Comparison of ENCODE assay signal across 10 cellular contexts in the genomic region with DNA sequence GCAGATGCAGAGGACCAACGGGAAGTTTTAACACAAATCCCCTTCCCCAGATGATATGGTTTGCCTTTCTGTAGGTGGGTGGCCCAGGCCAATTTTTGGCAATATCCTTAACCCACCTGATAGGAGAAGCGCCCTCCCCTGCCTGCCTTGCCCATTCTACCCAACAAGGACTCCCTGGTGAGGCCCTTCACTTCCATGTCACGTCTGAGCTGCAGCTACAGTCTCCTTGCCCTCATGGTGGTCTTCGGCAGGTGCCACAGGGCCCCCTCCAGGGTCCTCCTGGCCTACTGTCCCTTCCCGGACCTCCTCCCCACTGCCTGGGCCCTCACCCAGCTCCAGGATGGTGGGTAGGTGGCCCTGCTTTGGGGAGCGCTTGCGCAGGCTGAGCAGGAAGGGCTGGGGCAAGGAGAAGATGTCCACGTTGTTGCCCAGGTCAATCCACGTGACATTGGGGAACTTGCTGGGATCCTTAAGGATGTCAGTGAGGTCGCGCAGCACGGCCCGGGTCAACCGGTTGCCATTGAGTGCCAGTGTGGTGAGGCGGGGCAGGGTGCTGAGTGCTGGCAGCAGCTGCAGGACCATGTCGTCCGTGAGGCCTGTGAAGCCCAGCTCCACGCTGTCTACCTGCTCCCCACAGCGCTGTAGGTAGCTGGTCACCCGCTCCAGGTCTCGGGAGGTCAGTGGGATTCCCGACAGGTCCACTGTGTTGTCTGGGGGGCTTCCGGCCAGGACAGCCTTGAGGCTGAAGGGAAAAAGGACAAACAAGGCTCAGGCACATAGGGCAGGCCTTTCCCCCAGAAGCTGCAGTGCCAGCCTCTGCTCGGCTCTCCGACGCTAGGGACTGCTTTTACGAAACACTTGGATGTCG. TPM values are rescaled to one million over a fixed set of nuclear protein-coding genes. Genes with fewer than 3 reads are reported as not detected.
DNase-seq lines count a peak whose midpoint lies in the region; ATAC-seq and TF ChIP-seq lines count a peak whose summit lies in the region.
"Had no signal": no experiment of that assay in that cellular context is flagged by ENCODE, and none has a peak within 500 bp of the region (broad histone marks: within the 10 kb centered on the region; RNA-seq: fewer than 3 reads in every experiment).

No MANE protein-coding gene starts in this region.

- H3K36me3 ChIP-seq in cardiac muscle cell (peaks cover 29% of the 10 kb centered on the region), subcutaneous abdominal adipose tissue (ENCODE audit: control insufficient read depth in 5 of 5, insufficient read depth in 5 of 5, low read length in 5 of 5) (peaks cover 0 to 64% (median 49%) of the 10 kb centered on the region in 5 donors)

- intact Hi-C loops in cardiac septum (cut with DNase I), result no loop called here

- H3K27me3 Mint-ChIP-seq in central memory CD8-positive, alpha-beta T cell, result no peaks in the 10 kb centered on the region

- H3K4me1 Mint-ChIP-seq in central memory CD8-positive, alpha-beta T cell, result peaks cover 52% of the 10 kb centered on the region

- H3K4me3 Mint-ChIP-seq in central memory CD8-positive, alpha-beta T cell, result no peak overlapping the region

- H3K9ac ChIP-seq in subcutaneous abdominal adipose tissue (ENCODE audit: low read length in 5 of 5), result peak overlapping the region in 3 of 5 donors; percentile 19 to 31 (median 25)

- no peak for TF ChIP-seq CTCF in cardiac muscle cell (IDR thresholded peaks at IDR 0.05; ENCODE audit: low read depth, low read length)
- no peak for TF ChIP-seq CTCF in NB4 (IDR thresholded peaks at IDR 0.05; ENCODE audit: low read depth, low read length)

- ATAC-seq in central memory CD8-positive, alpha-beta T cell (replicated peaks; ENCODE audit: extremely low read depth, poor library complexity, severe bottlenecking), result no peak
- no peak for ATAC-seq in GM18870 (IDR thresholded peaks at IDR 0.05; ENCODE audit: unreplicated experiment)

- H3K27me3 ChIP-seq in cardiac muscle cell, result no peaks in the 10 kb centered on the region
- H3K27me3 ChIP-seq in subcutaneous abdominal adipose tissue (ENCODE audit: control insufficient read depth in 5 of 5, insufficient read depth in 4 of 5, low read length in 5 of 5), result peaks cover 0 to 3% (median 0%) of the 10 kb centered on the region in 5 donors
- H3K27me3 ChIP-seq: pancreas had no signal

- H3K27ac ChIP-seq in cardiac muscle cell (peak overlapping the region; percentile 81), subcutaneous abdominal adipose tissue (ENCODE audit: low read depth, low read length) (peak overlapping the region; percentile 43)

- DNase-seq in cardiac muscle cell (ENCODE audit: low read depth in 1 of 2, low spot score in 1 of 2), result no peak
- DNase-seq in cardiac septum (ENCODE audit: low spot score), result no peak
- peak; percentile 50 for DNase-seq in NB4 (ENCODE audit: low read depth)
- no peak for DNase-seq in central memory CD8-positive, alpha-beta T cell (ENCODE audit: low spot score in 2 of 2)
- DNase-seq in LoVo (ENCODE audit: low spot score), result no peak
- no peak for DNase-seq in hepatic stellate cell (ENCODE audit: low spot score)
- DNase-seq: NCI-H2107 had no signal

- no peaks in the 10 kb centered on the region for H3K9me3 Mint-ChIP-seq in central memory CD8-positive, alpha-beta T cell

- TF ChIP-seq POLR2A in NB4 (IDR thresholded peaks at IDR 0.05; ENCODE audit: extremely low read depth, insufficient read length), result no peak

- peaks cover 47% of the 10 kb centered on the region for H3K36me3 Mint-ChIP-seq in central memory CD8-positive, alpha-beta T cell (ENCODE audit: insufficient read depth)

- H3K4me3 ChIP-seq in cardiac muscle cell (no peak overlapping the region), NB4 (ENCODE audit: low read depth, low read length) (peak overlapping the region; percentile 69), subcutaneous abdominal adipose tissue (ENCODE audit: low read depth in 1 of 5, low read length in 5 of 5) (no peak overlapping the region)
- H3K4me3 ChIP-seq: pancreas had no signal

- H3K27ac Mint-ChIP-seq in central memory CD8-positive, alpha-beta T cell (ENCODE audit: low read depth), result peak overlapping the region; percentile 67

- H3K9me3 ChIP-seq in cardiac muscle cell (ENCODE audit: low read depth) (no peaks in the 10 kb centered on the region), subcutaneous abdominal adipose tissue (ENCODE audit: control insufficient read depth in 5 of 5, low read length in 5 of 5) (no peaks in the 10 kb centered on the region)
- H3K9me3 ChIP-seq: pancreas had no signal

- H3K4me1 ChIP-seq in cardiac muscle cell (ENCODE audit: low read depth) (peaks cover 18% of the 10 kb centered on the region), subcutaneous abdominal adipose tissue (ENCODE audit: control insufficient read depth in 5 of 5, insufficient read depth in 5 of 5, low read length in 5 of 5) (peaks cover 12 to 65% (median 58%) of the 10 kb centered on the region in 5 donors)

RNA-seq across cellular contexts. Expression of gene TRPV2, which starts 28.3 kb away (rescaled TPM):
- total RNA-seq in cardiac muscle cell (0.09 and 0.28 TPM in 2 replicates), cardiac septum (9.1 TPM)
- polyA plus RNA-seq in cardiac muscle cell, result 0.72 and 0.93 TPM in 2 replicates

RNA-seq across cellular contexts. Expression of gene LRRC75A, which starts 48.4 kb away (rescaled TPM):
- total RNA-seq in cardiac muscle cell (23.1 and 31.3 TPM in 2 replicates), cardiac septum (1.4 TPM)
- 9.0 and 9.1 TPM in 2 replicates for polyA plus RNA-seq in cardiac muscle cell
